ENCODE assay signal across 10 cellular contexts in the genomic region with DNA sequence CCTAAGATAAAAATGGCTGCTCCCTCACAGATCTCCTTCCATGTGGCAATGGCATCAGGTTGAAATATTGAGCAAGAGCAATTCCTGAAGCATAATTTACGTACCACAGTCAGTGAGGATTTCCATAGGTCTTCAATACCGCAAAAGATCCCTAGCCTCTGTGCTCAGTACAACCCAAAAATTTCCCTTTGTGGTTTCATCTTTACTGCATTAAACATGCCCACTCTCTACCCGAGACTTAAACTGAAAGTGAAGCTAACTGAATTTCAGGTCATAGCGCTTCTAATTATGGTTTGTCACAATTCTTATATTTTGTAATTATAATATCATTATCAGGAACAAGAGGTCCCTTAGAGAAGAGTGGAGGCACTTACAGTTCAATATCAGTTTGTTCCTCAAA.
DNase-seq lines count a peak whose midpoint lies in the region; ATAC-seq and TF ChIP-seq lines count a peak whose summit lies in the region.
"Had no signal": no experiment of that assay in that cellular context is flagged by ENCODE, and none has a peak within 500 bp of the region (broad histone marks: within the 10 kb centered on the region; RNA-seq: fewer than 3 reads in every experiment).

No MANE protein-coding gene starts in this region.

- H3K4me3 Mint-ChIP-seq in activated naive CD4-positive, alpha-beta T cell treated with anti-CD3 and anti-CD28 coated beads, Interleukin-2, amount 10 ng/mL, durations not matched to agents 7 days and 5 days, result no peak overlapping the region

- peaks cover 13% of the 10 kb centered on the region for H3F3A ChIP-seq in SU-DHL-6 (ENCODE audit: insufficient read depth)

- H3K27me3 ChIP-seq in SU-DHL-6 (ENCODE audit: low read length), result no peaks in the 10 kb centered on the region

- H3K27ac ChIP-seq in SU-DHL-6 (ENCODE audit: low read depth, low read length), result no peak overlapping the region

- no peak overlapping the region for H3K27ac Mint-ChIP-seq in activated naive CD4-positive, alpha-beta T cell treated with anti-CD3 and anti-CD28 coated beads, Interleukin-2, amount 10 ng/mL, durations not matched to agents 7 days and 5 days

- TF ChIP-seq CTCF in SU-DHL-6 (IDR thresholded peaks at IDR 0.05; ENCODE audit: insufficient read depth, low read length, poor library complexity, severe bottlenecking), result no peak

- CTCF ChIA-PET in activated naive CD4-positive, alpha-beta T cell treated with anti-CD3 and anti-CD28 coated beads, Interleukin-2, amount 10 ng/mL, durations not matched to agents 7 days and 5 days (lab: Charles Lee), result no interaction called here

- H3K9me3 ChIP-seq in SU-DHL-6 (ENCODE audit: insufficient read depth, low read length), result no peaks in the 10 kb centered on the region
- H3K9me3 ChIP-seq: HAP-1 had no signal

- no peaks in the 10 kb centered on the region for H3K36me3 Mint-ChIP-seq in activated naive CD4-positive, alpha-beta T cell treated with anti-CD3 and anti-CD28 coated beads, Interleukin-2, amount 10 ng/mL, durations not matched to agents 7 days and 5 days

- H3K9me2 ChIP-seq in SU-DHL-6 (replicated peaks; ENCODE audit: insufficient read depth, low read length), result no peaks in the 10 kb centered on the region

- H2AFZ ChIP-seq in SU-DHL-6 (ENCODE audit: low read depth, low read length, severe bottlenecking), result no peak overlapping the region

- H4K20me1 ChIP-seq in SU-DHL-6 (ENCODE audit: low read depth, low read length), result no peaks in the 10 kb centered on the region

- H3K4me3 ChIP-seq in SU-DHL-6 (ENCODE audit: insufficient read depth, low read length, poor library complexity, severe bottlenecking), result no peak overlapping the region
- H3K4me3 ChIP-seq: HAP-1 had no signal

- H3K9ac ChIP-seq in SU-DHL-6 (ENCODE audit: low read length), result no peak overlapping the region

- no peaks in the 10 kb centered on the region for H3K27me3 Mint-ChIP-seq in activated naive CD4-positive, alpha-beta T cell treated with anti-CD3 and anti-CD28 coated beads, Interleukin-2, amount 10 ng/mL, durations not matched to agents 7 days and 5 days

- H3K4me2 ChIP-seq in SU-DHL-6 (ENCODE audit: low read depth, low read length, poor library complexity, severe bottlenecking), result peak overlapping the region; percentile 25

- no peaks in the 10 kb centered on the region for H3K4me1 Mint-ChIP-seq in activated naive CD4-positive, alpha-beta T cell treated with anti-CD3 and anti-CD28 coated beads, Interleukin-2, amount 10 ng/mL, durations not matched to agents 7 days and 5 days

- no peaks in the 10 kb centered on the region for H3K36me3 ChIP-seq in SU-DHL-6 (ENCODE audit: low read length)
- H3K36me3 ChIP-seq: HAP-1 had no signal

- H3K9me3 Mint-ChIP-seq in activated naive CD4-positive, alpha-beta T cell treated with anti-CD3 and anti-CD28 coated beads, Interleukin-2, amount 10 ng/mL, durations not matched to agents 7 days and 5 days, result peaks cover 1% of the 10 kb centered on the region

- DNase-seq in activated CD4-positive, alpha-beta T cell treated with anti-CD3 and anti-CD28 coated beads, Interleukin-2, amount 50 U/mL, for 1 hour, result no peak
- no peak for DNase-seq in activated naive CD4-positive, alpha-beta T cell treated with anti-CD3 and anti-CD28 coated beads, Interleukin-2, amount 10 ng/mL, durations not matched to agents 7 days and 5 days
- DNase-seq in GOT3 (lab: John Stamatoyannopoulos, UW), result no peak
- no peak for DNase-seq in NCI-H82 (lab: John Stamatoyannopoulos, UW)
- DNase-seq: activated naive CD4-positive, alpha-beta T cell had no signal

- no peaks in the 10 kb centered on the region for H3K79me2 ChIP-seq in SU-DHL-6 (ENCODE audit: insufficient read depth, low read length)

- ATAC-seq in GM18861 (IDR thresholded peaks at IDR 0.05; ENCODE audit: unreplicated experiment), result peak; percentile 59
- peak; percentile 81 for ATAC-seq in GM21529 (IDR thresholded peaks at IDR 0.05; ENCODE audit: unreplicated experiment)
- ATAC-seq in HG03103 (IDR thresholded peaks at IDR 0.05; ENCODE audit: low read depth, unreplicated experiment), result peak; percentile 52
